ENCODE assay signal across 9 cellular contexts in genomic region chr11:115912484-115912945, GRCh38.
DNase-seq lines count a peak whose midpoint lies in the region; ATAC-seq, FAIRE-seq and TF ChIP-seq lines count a peak whose summit lies in the region.
"Had no signal": no experiment of that assay in that cellular context is flagged by ENCODE, and none has a peak within 500 bp of the region (broad histone marks: within the 10 kb centered on the region; RNA-seq: fewer than 3 reads in every experiment).

No MANE protein-coding gene starts in this region.

- POLR2A ChIA-PET in activated CD4-positive, alpha-beta memory T cell treated with anti-CD3 and anti-CD28 coated beads for 36 hours (lab: Charles Lee): no interaction called here

- H3K79me2 ChIP-seq in keratinocyte (ENCODE audit: control insufficient read depth, insufficient read depth, low read length): no peaks in the 10 kb centered on the region

- no peaks in the 10 kb centered on the region for H3K9me1 ChIP-seq in keratinocyte (ENCODE audit: control insufficient read depth, extremely low read depth, insufficient read depth, low read length)

- no peak overlapping the region for H3K4me3 ChIP-seq in keratinocyte (ENCODE audit: control insufficient read depth in 2 of 3, extremely low read depth in 1 of 3, insufficient read depth in 2 of 3, low read depth in 1 of 3, low read length in 3 of 3)
- H3K4me3 ChIP-seq in coronary artery: no peak overlapping the region

- H3K4me2 ChIP-seq in keratinocyte (ENCODE audit: control insufficient read depth, extremely low read depth, insufficient read depth, low read depth, low read length): no peak overlapping the region

- no peaks in the 10 kb centered on the region for H3K36me3 Mint-ChIP-seq in activated CD4-positive, alpha-beta memory T cell treated with anti-CD3 and anti-CD28 coated beads for 36 hours
- H3K36me3 Mint-ChIP-seq: activated naive CD8-positive, alpha-beta T cell had no signal

- ATAC-seq in GM21528 (IDR thresholded peaks at IDR 0.05; ENCODE audit: low FRiP score, unreplicated experiment) (peak; percentile 73), HG03439 (IDR thresholded peaks at IDR 0.05; ENCODE audit: unreplicated experiment) (no peak)

- no peaks in the 10 kb centered on the region for H3K9me3 ChIP-seq in keratinocyte (ENCODE audit: control insufficient read depth, low read depth, low read length)

- H3K27ac Mint-ChIP-seq in activated CD4-positive, alpha-beta memory T cell treated with anti-CD3 and anti-CD28 coated beads for 36 hours: no peak overlapping the region
- H3K27ac Mint-ChIP-seq: activated naive CD8-positive, alpha-beta T cell had no signal

- no peaks in the 10 kb centered on the region for H3K9me3 Mint-ChIP-seq in activated CD4-positive, alpha-beta memory T cell treated with anti-CD3 and anti-CD28 coated beads for 36 hours

- no peak for FAIRE-seq in keratinocyte (lab: Jason Lieb, UNC)

- no peak overlapping the region for H2AFZ ChIP-seq in keratinocyte (ENCODE audit: control insufficient read depth, low read length)

- no peaks in the 10 kb centered on the region for H3K27me3 Mint-ChIP-seq in activated CD4-positive, alpha-beta memory T cell treated with anti-CD3 and anti-CD28 coated beads for 36 hours

- DNase-seq in DMS79 treated with DMSO at 0.1 percent for 48 hours (lab: John Stamatoyannopoulos, UW) (peak; percentile 90), NCI-H2196 (lab: John Stamatoyannopoulos, UW; ENCODE audit: unreplicated experiment) (peak; percentile 9), keratinocyte (ENCODE audit: low read depth, low spot score) (no peak), coronary artery (ENCODE audit: low spot score) (no peak)
- no peak for DNase-seq in central memory CD4-positive, alpha-beta T cell
- DNase-seq in activated CD4-positive, alpha-beta memory T cell treated with anti-CD3 and anti-CD28 coated beads for 36 hours: no peak

- no peaks in the 10 kb centered on the region for H3K4me1 ChIP-seq in keratinocyte (ENCODE audit: control insufficient read depth, extremely low read depth, insufficient read depth, low read length)

- no peak overlapping the region for H3K4me3 Mint-ChIP-seq in activated CD4-positive, alpha-beta memory T cell treated with anti-CD3 and anti-CD28 coated beads for 36 hours
- H3K4me3 Mint-ChIP-seq: activated naive CD8-positive, alpha-beta T cell had no signal

- no peaks in the 10 kb centered on the region for H4K20me1 ChIP-seq in keratinocyte (ENCODE audit: control insufficient read depth, extremely low read depth, insufficient read depth, low read length)

- H3K27ac ChIP-seq in keratinocyte (ENCODE audit: control insufficient read depth, insufficient read depth, low read length): no peak overlapping the region
- no peak overlapping the region for H3K27ac ChIP-seq in coronary artery

- TF ChIP-seq CTCF in keratinocyte (optimal IDR thresholded peaks at IDR 0.05 in 1 of 3, IDR thresholded peaks at IDR 0.05 in 1 of 3, conservative IDR thresholded peaks at IDR 0.05 in 1 of 3; ENCODE audit: extremely low read depth in 1 of 3, insufficient read depth in 2 of 3, low read length in 3 of 3) (peak; percentile 49 to 71 (median 60)), coronary artery (IDR thresholded peaks at IDR 0.05) (no peak)

- no peaks in the 10 kb centered on the region for H3K4me1 Mint-ChIP-seq in activated CD4-positive, alpha-beta memory T cell treated with anti-CD3 and anti-CD28 coated beads for 36 hours (ENCODE audit: low read depth)

- no peak overlapping the region for H3K9ac ChIP-seq in keratinocyte (ENCODE audit: control insufficient read depth, extremely low read depth, insufficient read depth, low read length)

- intact Hi-C loops in activated CD4-positive, alpha-beta memory T cell treated with anti-CD3 and anti-CD28 coated beads for 36 hours (cut with micrococcal nuclease): no loop called here

- no peaks in the 10 kb centered on the region for H3K36me3 ChIP-seq in keratinocyte (ENCODE audit: control insufficient read depth in 2 of 2, extremely low read depth in 1 of 2, insufficient read depth in 2 of 2, low read length in 2 of 2)

- no peaks in the 10 kb centered on the region for H3K27me3 ChIP-seq in keratinocyte (ENCODE audit: control insufficient read depth, extremely low read depth, insufficient read depth, low read length)

- dilution Hi-C loops in keratinocyte (cut with MboI; ENCODE audit: extremely low pct_ligation_motif_present, low sequenced_read_pairs): no loop called here

- CTCF ChIA-PET in activated CD4-positive, alpha-beta memory T cell treated with anti-CD3 and anti-CD28 coated beads for 36 hours (lab: Charles Lee): interaction anchor here (0.8 kb wide), 1 partner anchor 578 kb away, joined by 3 read pairs; no protein-coding TSS in a partner anchor

Comparison
In these comparisons a context has a peak if more than half of its experiments do, and no peak if none do; other contexts are left out.
1. DNase-seq: peak in DMS79 treated with DMSO at 0.1 percent for 48 hours (single experiment) and NCI-H2196 (single experiment); none in keratinocyte (single experiment), central memory CD4-positive, alpha-beta T cell (single experiment), coronary artery (single experiment) and activated CD4-positive, alpha-beta memory T cell treated with anti-CD3 and anti-CD28 coated beads for 36 hours (single experiment).